1 cellular context compared by ENCODE assay signal in the genomic region with DNA sequence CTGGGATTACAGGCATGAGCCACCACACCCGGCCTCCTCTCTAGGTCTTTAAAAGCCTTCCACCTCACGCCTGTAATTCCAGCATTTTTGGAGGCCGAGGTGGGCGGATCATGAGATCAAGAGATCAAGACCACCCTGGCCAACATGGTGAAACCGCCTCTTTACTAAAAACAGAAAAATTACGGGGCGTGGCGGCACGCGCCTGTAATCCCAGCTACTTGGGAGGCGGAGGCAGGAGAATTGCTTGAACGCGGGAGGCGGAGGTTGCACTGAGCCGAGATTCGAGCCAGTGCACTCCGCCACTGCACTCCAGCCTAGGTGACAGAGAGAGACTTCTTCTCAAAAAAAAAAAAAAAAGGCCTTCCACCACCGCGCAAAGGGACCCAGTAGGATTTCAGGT.
TF ChIP-seq lines count a peak whose summit lies in the region.

No MANE protein-coding gene starts in this region.

TF ChIP-seq in GM23338, 12 proteins besides CTCF, POLR2A, EP300 and RAD21 (continued from another document):
- TF ChIP-seq, protein P1, sequence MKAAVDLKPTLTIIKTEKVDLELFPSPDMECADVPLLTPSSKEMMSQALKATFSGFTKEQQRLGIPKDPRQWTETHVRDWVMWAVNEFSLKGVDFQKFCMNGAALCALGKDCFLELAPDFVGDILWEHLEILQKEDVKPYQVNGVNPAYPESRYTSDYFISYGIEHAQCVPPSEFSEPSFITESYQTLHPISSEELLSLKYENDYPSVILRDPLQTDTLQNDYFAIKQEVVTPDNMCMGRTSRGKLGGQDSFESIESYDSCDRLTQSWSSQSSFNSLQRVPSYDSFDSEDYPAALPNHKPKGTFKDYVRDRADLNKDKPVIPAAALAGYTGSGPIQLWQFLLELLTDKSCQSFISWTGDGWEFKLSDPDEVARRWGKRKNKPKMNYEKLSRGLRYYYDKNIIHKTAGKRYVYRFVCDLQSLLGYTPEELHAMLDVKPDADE (IDR thresholded peaks at IDR 0.05): no peak
- TF ChIP-seq NANOG (IDR thresholded peaks at IDR 0.05; ENCODE audit: borderline replicate concordance) (no peak), POLR2AphosphoS5 (IDR thresholded peaks at IDR 0.05; ENCODE audit: low read depth) (no peak), ZNF331 (CRISPR knock-in tag; IDR thresholded peaks at IDR 0.05; ENCODE audit: low read depth) (no peak), EZH2 (IDR thresholded peaks at IDR 0.05; ENCODE audit: low read depth, unreplicated experiment) (no peak), JUNB (IDR thresholded peaks at IDR 0.05; ENCODE audit: unreplicated experiment) (no peak), ZNF114 (CRISPR knock-in tag; IDR thresholded peaks at IDR 0.05) (no peak), STAT1 (IDR thresholded peaks at IDR 0.05; ENCODE audit: unreplicated experiment) (no peak)
- TF ChIP-seq, protein P2, sequence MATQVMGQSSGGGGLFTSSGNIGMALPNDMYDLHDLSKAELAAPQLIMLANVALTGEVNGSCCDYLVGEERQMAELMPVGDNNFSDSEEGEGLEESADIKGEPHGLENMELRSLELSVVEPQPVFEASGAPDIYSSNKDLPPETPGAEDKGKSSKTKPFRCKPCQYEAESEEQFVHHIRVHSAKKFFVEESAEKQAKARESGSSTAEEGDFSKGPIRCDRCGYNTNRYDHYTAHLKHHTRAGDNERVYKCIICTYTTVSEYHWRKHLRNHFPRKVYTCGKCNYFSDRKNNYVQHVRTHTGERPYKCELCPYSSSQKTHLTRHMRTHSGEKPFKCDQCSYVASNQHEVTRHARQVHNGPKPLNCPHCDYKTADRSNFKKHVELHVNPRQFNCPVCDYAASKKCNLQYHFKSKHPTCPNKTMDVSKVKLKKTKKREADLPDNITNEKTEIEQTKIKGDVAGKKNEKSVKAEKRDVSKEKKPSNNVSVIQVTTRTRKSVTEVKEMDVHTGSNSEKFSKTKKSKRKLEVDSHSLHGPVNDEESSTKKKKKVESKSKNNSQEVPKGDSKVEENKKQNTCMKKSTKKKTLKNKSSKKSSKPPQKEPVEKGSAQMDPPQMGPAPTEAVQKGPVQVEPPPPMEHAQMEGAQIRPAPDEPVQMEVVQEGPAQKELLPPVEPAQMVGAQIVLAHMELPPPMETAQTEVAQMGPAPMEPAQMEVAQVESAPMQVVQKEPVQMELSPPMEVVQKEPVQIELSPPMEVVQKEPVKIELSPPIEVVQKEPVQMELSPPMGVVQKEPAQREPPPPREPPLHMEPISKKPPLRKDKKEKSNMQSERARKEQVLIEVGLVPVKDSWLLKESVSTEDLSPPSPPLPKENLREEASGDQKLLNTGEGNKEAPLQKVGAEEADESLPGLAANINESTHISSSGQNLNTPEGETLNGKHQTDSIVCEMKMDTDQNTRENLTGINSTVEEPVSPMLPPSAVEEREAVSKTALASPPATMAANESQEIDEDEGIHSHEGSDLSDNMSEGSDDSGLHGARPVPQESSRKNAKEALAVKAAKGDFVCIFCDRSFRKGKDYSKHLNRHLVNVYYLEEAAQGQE (IDR thresholded peaks at IDR 0.05; ENCODE audit: unreplicated experiment): no peak
- TF ChIP-seq, protein P3, sequence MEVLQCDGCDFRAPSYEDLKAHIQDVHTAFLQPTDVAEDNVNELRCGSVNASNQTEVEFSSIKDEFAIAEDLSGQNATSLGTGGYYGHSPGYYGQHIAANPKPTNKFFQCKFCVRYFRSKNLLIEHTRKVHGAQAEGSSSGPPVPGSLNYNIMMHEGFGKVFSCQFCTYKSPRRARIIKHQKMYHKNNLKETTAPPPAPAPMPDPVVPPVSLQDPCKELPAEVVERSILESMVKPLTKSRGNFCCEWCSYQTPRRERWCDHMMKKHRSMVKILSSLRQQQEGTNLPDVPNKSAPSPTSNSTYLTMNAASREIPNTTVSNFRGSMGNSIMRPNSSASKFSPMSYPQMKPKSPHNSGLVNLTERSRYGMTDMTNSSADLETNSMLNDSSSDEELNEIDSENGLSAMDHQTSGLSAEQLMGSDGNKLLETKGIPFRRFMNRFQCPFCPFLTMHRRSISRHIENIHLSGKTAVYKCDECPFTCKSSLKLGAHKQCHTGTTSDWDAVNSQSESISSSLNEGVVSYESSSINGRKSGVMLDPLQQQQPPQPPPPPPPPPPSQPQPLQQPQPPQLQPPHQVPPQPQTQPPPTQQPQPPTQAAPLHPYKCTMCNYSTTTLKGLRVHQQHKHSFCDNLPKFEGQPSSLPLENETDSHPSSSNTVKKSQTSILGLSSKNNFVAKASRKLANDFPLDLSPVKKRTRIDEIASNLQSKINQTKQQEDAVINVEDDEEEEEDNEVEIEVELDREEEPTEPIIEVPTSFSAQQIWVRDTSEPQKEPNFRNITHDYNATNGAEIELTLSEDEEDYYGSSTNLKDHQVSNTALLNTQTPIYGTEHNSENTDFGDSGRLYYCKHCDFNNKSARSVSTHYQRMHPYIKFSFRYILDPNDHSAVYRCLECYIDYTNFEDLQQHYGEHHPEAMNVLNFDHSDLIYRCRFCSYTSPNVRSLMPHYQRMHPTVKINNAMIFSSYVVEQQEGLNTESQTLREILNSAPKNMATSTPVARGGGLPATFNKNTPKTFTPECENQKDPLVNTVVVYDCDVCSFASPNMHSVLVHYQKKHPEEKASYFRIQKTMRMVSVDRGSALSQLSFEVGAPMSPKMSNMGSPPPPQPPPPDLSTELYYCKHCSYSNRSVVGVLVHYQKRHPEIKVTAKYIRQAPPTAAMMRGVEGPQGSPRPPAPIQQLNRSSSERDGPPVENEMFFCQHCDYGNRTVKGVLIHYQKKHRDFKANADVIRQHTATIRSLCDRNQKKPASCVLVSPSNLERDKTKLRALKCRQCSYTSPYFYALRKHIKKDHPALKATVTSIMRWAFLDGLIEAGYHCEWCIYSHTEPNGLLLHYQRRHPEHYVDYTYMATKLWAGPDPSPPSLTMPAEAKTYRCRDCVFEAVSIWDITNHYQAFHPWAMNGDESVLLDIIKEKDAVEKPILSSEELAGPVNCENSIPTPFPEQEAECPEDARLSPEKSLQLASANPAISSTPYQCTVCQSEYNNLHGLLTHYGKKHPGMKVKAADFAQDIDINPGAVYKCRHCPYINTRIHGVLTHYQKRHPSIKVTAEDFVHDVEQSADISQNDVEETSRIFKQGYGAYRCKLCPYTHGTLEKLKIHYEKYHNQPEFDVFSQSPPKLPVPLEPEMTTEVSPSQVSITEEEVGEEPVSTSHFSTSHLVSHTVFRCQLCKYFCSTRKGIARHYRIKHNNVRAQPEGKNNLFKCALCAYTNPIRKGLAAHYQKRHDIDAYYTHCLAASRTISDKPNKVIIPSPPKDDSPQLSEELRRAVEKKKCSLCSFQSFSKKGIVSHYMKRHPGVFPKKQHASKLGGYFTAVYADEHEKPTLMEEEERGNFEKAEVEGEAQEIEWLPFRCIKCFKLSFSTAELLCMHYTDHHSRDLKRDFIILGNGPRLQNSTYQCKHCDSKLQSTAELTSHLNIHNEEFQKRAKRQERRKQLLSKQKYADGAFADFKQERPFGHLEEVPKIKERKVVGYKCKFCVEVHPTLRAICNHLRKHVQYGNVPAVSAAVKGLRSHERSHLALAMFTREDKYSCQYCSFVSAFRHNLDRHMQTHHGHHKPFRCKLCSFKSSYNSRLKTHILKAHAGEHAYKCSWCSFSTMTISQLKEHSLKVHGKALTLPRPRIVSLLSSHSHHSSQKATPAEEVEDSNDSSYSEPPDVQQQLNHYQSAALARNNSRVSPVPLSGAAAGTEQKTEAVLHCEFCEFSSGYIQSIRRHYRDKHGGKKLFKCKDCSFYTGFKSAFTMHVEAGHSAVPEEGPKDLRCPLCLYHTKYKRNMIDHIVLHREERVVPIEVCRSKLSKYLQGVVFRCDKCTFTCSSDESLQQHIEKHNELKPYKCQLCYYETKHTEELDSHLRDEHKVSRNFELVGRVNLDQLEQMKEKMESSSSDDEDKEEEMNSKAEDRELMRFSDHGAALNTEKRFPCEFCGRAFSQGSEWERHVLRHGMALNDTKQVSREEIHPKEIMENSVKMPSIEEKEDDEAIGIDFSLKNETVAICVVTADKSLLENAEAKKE (CRISPR knock-in tag; IDR thresholded peaks at IDR 0.05): no peak
